25 cellular contexts compared by ENCODE assay signal in the genomic region with DNA sequence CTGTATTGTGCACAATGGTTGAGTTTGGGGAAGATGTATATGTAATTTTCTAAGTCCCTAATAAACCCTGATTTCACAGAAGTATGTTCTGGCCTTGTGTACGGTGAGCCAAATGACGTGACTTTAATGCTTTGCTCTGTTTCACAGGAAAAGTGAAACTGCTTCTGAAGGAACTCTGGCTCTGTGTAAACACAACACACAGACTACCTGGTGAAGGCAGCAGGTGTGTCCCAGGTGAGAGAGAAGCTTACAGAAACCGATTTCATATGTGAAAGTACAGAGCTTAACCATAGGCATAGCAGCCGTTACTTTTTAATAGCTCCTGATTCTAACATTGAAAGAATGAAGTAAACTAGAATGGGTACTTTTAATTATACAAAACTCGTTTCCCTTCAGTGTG. TPM values are rescaled to one million over a fixed set of nuclear protein-coding genes. Genes with fewer than 3 reads are reported as not detected.
DNase-seq lines count a peak whose midpoint lies in the region; ATAC-seq, FAIRE-seq and TF ChIP-seq lines count a peak whose summit lies in the region.
"Had no signal": no experiment of that assay in that cellular context is flagged by ENCODE, and none has a peak within 500 bp of the region (broad histone marks: within the 10 kb centered on the region; RNA-seq: fewer than 3 reads in every experiment).

No MANE protein-coding gene starts in this region.

- intact Hi-C loops in activated CD4-positive, alpha-beta T cell treated with anti-CD3 and anti-CD28 coated beads, Interleukin-2, amount 10 ng/mL, durations not matched to agents 24 days and 14 days (cut with micrococcal nuclease) = no loop called here
- intact Hi-C loops in pancreas (cut with DNase I) = no loop called here

- peaks cover 42% of the 10 kb centered on the region for H3K36me3 Mint-ChIP-seq in activated CD4-positive, alpha-beta T cell treated with anti-CD3 and anti-CD28 coated beads, Interleukin-2, amount 10 ng/mL, durations not matched to agents 24 days and 14 days (ENCODE audit: low read depth)

- H3K4me3 ChIP-seq in endocrine pancreas (ENCODE audit: control insufficient read depth, insufficient read depth, low read length) = peak overlapping the region; percentile 6
- no peak overlapping the region for H3K4me3 ChIP-seq in pancreas
- H3K4me3 ChIP-seq: GM23338, HAP-1, K562, PC-9 had no signal

- H3K4me1 Mint-ChIP-seq in activated CD4-positive, alpha-beta T cell treated with anti-CD3 and anti-CD28 coated beads, Interleukin-2, amount 10 ng/mL, durations not matched to agents 24 days and 14 days = no peaks in the 10 kb centered on the region
- H3K4me1 Mint-ChIP-seq: CD8-positive, alpha-beta memory T cell; GM23338 had no signal

- 28 to 38% methylated on average over 5 of the region's 5 CpGs for WGBS in pancreas, 2 donors

- no peak overlapping the region for H3K27ac Mint-ChIP-seq in activated CD4-positive, alpha-beta T cell treated with anti-CD3 and anti-CD28 coated beads, Interleukin-2, amount 10 ng/mL, durations not matched to agents 24 days and 14 days
- H3K27ac Mint-ChIP-seq: GM23338 had no signal

- H3K27me3 ChIP-seq in endocrine pancreas (ENCODE audit: control insufficient read depth, insufficient read depth, low read length) (no peaks in the 10 kb centered on the region), pancreas (no peaks in the 10 kb centered on the region)

- no peak overlapping the region for H3K9ac ChIP-seq in endocrine pancreas (ENCODE audit: control insufficient read depth, insufficient read depth, low read length)

- peak overlapping the region in 2 of 4 donors; percentile 31 to 37 for H3K27ac ChIP-seq in pancreas
- H3K27ac ChIP-seq in substantia nigra (ENCODE audit: low read depth, low read length, poor library complexity, severe bottlenecking) = no peak overlapping the region
- H3K27ac ChIP-seq: C4-2B, HL-60, PC-9 had no signal

- DNase-seq in activated CD4-positive, alpha-beta T cell treated with anti-CD3 and anti-CD28 coated beads, Interleukin-2, amount 10 ng/mL, durations not matched to agents 24 days and 14 days = peak; percentile 44
- no peak for DNase-seq in activated CD4-positive, alpha-beta T cell treated with anti-CD3 and anti-CD28 coated beads for 4 hours
- peak in 2 of 6 donors; percentile 18 to 34 for DNase-seq in pancreas
- DNase-seq in substantia nigra (lab: John Stamatoyannopoulos, UW) = no peak
- DNase-seq in NCI-H1417 treated with DMSO at 0.1 percent for 48 hours (lab: John Stamatoyannopoulos, UW) = no peak
- DNase-seq: Calu3; CD8-positive, alpha-beta memory T cell; DMS79; MM.1S; NCI-H1048; NCI-H146; NCI-H2081 treated with DMSO at 0.1 percent for 48 hours; NCI-H446 treated with DMSO at 0.1 percent for 48 hours; PC-9; RPMI8226; SHP77 had no signal

- ATAC-seq in pancreas (peak; percentile 69 to 99 (median 90)), HG02642 (IDR thresholded peaks at IDR 0.05; ENCODE audit: poor library complexity, unreplicated experiment) (no peak)
- ATAC-seq: GM23338, HepG2, K562 had no signal

- FAIRE-seq in pancreas (lab: Jason Lieb, UNC) = no peak
- FAIRE-seq: A204.1, HepG2, K562 had no signal

- H3K36me3 ChIP-seq in endocrine pancreas (ENCODE audit: control insufficient read depth, insufficient read depth, low read length) (peaks cover 10% of the 10 kb centered on the region), pancreas (peaks cover 0 to 28% (median 13%) of the 10 kb centered on the region in 3 donors)

- H3K4me3 Mint-ChIP-seq in activated CD4-positive, alpha-beta T cell treated with anti-CD3 and anti-CD28 coated beads, Interleukin-2, amount 10 ng/mL, durations not matched to agents 24 days and 14 days = no peak overlapping the region
- H3K4me3 Mint-ChIP-seq: CD8-positive, alpha-beta memory T cell; GM23338 had no signal

- H3K9me3 ChIP-seq in endocrine pancreas (ENCODE audit: control insufficient read depth, low read length) (no peaks in the 10 kb centered on the region), pancreas (no peaks in the 10 kb centered on the region)
- H3K9me3 ChIP-seq: HAP-1 had no signal

- H3K27me3 Mint-ChIP-seq in activated CD4-positive, alpha-beta T cell treated with anti-CD3 and anti-CD28 coated beads, Interleukin-2, amount 10 ng/mL, durations not matched to agents 24 days and 14 days = no peaks in the 10 kb centered on the region
- H3K27me3 Mint-ChIP-seq: CD8-positive, alpha-beta memory T cell had no signal

- TF ChIP-seq CTCF in pancreas (IDR thresholded peaks at IDR 0.05) = no peak

- no peaks in the 10 kb centered on the region for H3K9me3 Mint-ChIP-seq in activated CD4-positive, alpha-beta T cell treated with anti-CD3 and anti-CD28 coated beads, Interleukin-2, amount 10 ng/mL, durations not matched to agents 24 days and 14 days
- H3K9me3 Mint-ChIP-seq: CD8-positive, alpha-beta memory T cell; GM23338 had no signal

- H3K4me1 ChIP-seq in endocrine pancreas (ENCODE audit: control insufficient read depth, insufficient read depth, low read length) (peaks cover 9% of the 10 kb centered on the region), pancreas (no peaks in the 10 kb centered on the region)
- H3K4me1 ChIP-seq: HAP-1 had no signal

RNA-seq across cellular contexts. Expression of a gene that starts 31.9 kb away (rescaled TPM):
- total RNA-seq in activated CD4-positive, alpha-beta T cell treated with anti-CD3 and anti-CD28 coated beads, Interleukin-2, amount 10 ng/mL, durations not matched to agents 24 days and 14 days = 35.6 and 36.9 TPM in 2 replicates
- 10 to 100 TPM in 3 of 6 donors, 1 to 10 TPM in 3; 7.8 to 15.0 (median 11.1) TPM for total RNA-seq in pancreas
- polyA plus RNA-seq in pancreas = 1 to 10 TPM; 4.0 to 7.5 TPM
